12 cellular contexts compared by ENCODE assay signal in genomic region chr1:226799634-226800281, GRCh38.
DNase-seq lines count a peak whose midpoint lies in the region; ATAC-seq and TF ChIP-seq lines count a peak whose summit lies in the region.
"Had no signal": no experiment of that assay in that cellular context is flagged by ENCODE, and none has a peak within 500 bp of the region (broad histone marks: within the 10 kb centered on the region; RNA-seq: fewer than 3 reads in every experiment).

No MANE protein-coding gene starts in this region.

- intact Hi-C loops in activated CD8-positive, alpha-beta T cell treated with anti-CD3 and anti-CD28 coated beads for 36 hours (cut with micrococcal nuclease) = loop anchor here (5.0 kb wide), 1 partner anchor 67 kb away; no protein-coding TSS in a partner anchor
- intact Hi-C loops in esophagus muscularis mucosa (cut with DNase I) = no loop called here

- H3K4me1 ChIP-seq in esophagus muscularis mucosa = peaks cover 9 to 22% (median 21%) of the 10 kb centered on the region in 4 donors
- H3K4me1 ChIP-seq in smooth muscle cell (ENCODE audit: low read depth) = no peaks in the 10 kb centered on the region

- H3K9me3 ChIP-seq in esophagus muscularis mucosa = no peaks in the 10 kb centered on the region
- H3K9me3 ChIP-seq in smooth muscle cell (replicated peaks; ENCODE audit: low read depth) = no peaks in the 10 kb centered on the region

- H3K79me2 ChIP-seq in smooth muscle cell (ENCODE audit: low read depth) = no peaks in the 10 kb centered on the region

- peak overlapping the region; percentile 96 for H3K27ac Mint-ChIP-seq in activated CD4-positive, alpha-beta T cell treated with anti-CD3 and anti-CD28 coated beads, Interleukin-2, amount 10 ng/mL, durations not matched to agents 7 days and 5 days
- H3K27ac Mint-ChIP-seq in activated CD8-positive, alpha-beta T cell treated with anti-CD3 and anti-CD28 coated beads for 36 hours = peak overlapping the region; percentile 95
- H3K27ac Mint-ChIP-seq: nephron progenitor cell had no signal

- peaks cover 32% of the 10 kb centered on the region for H3K4me1 Mint-ChIP-seq in activated CD4-positive, alpha-beta T cell treated with anti-CD3 and anti-CD28 coated beads, Interleukin-2, amount 10 ng/mL, durations not matched to agents 7 days and 5 days
- peaks cover 40% of the 10 kb centered on the region for H3K4me1 Mint-ChIP-seq in activated CD8-positive, alpha-beta T cell treated with anti-CD3 and anti-CD28 coated beads for 36 hours (ENCODE audit: low read depth)

- ATAC-seq in activated CD8-positive, alpha-beta T cell treated with anti-CD3 and anti-CD28 coated beads for 36 hours = no peak
- ATAC-seq in HG03460 (IDR thresholded peaks at IDR 0.05; ENCODE audit: unreplicated experiment) = no peak
- ATAC-seq: SK-N-SH treated with all-trans-retinoic acid at 6 μM for 48 hours had no signal

- H3K27me3 Mint-ChIP-seq in activated CD4-positive, alpha-beta T cell treated with anti-CD3 and anti-CD28 coated beads, Interleukin-2, amount 10 ng/mL, durations not matched to agents 7 days and 5 days = peaks cover 5% of the 10 kb centered on the region
- H3K27me3 Mint-ChIP-seq in activated CD8-positive, alpha-beta T cell treated with anti-CD3 and anti-CD28 coated beads for 36 hours = peaks cover 1% of the 10 kb centered on the region

- no peak for DNase-seq in activated CD4-positive, alpha-beta T cell treated with anti-CD3 and anti-CD28 coated beads, Interleukin-2, amount 10 ng/mL, durations not matched to agents 7 days and 5 days
- no peak for DNase-seq in activated CD4-positive, alpha-beta T cell treated with anti-CD3 and anti-CD28 coated beads for 48 hours
- DNase-seq in activated CD8-positive, alpha-beta T cell treated with anti-CD3 and anti-CD28 coated beads for 36 hours = peak; percentile 15
- DNase-seq in esophagus muscularis mucosa (ENCODE audit: extremely low spot score) = no peak
- no peak for DNase-seq in smooth muscle cell (lab: John Stamatoyannopoulos, UW; ENCODE audit: unreplicated experiment)
- DNase-seq in effector CD4-positive, alpha-beta T cell = no peak
- no peak for DNase-seq in mesenteric fat pad (ENCODE audit: low spot score)
- DNase-seq: NCI-H1048, NCI-H2227 treated with DMSO at 0.1 percent for 48 hours, nephron progenitor cell had no signal

- no peaks in the 10 kb centered on the region for H3F3A ChIP-seq in smooth muscle cell (ENCODE audit: low read depth)

- TF ChIP-seq POLR2A in esophagus muscularis mucosa (IDR thresholded peaks at IDR 0.05; ENCODE audit: low read depth) = no peak

- H3K36me3 ChIP-seq in esophagus muscularis mucosa (no peaks in the 10 kb centered on the region), smooth muscle cell (ENCODE audit: low read depth) (no peaks in the 10 kb centered on the region)

- no peaks in the 10 kb centered on the region for H4K20me1 ChIP-seq in smooth muscle cell (ENCODE audit: low read depth)

- CTCF ChIA-PET in activated CD4-positive, alpha-beta T cell treated with anti-CD3 and anti-CD28 coated beads, Interleukin-2, amount 10 ng/mL, durations not matched to agents 7 days and 5 days (lab: Charles Lee) = interaction anchor here (0.7 to 1.3 kb wide), 3 partner anchors 20 to 166 kb away, joined by 3 to 5 read pairs (median 4); no protein-coding TSS in a partner anchor
- CTCF ChIA-PET in activated CD8-positive, alpha-beta T cell treated with anti-CD3 and anti-CD28 coated beads for 36 hours (lab: Charles Lee) = interaction anchor here (1.1 to 1.6 kb wide), 2 partner anchors 20 to 173 kb away, joined by 3 to 6 read pairs; no protein-coding TSS in a partner anchor

- H2AFZ ChIP-seq in smooth muscle cell (ENCODE audit: low read depth) = no peak overlapping the region

- no peak for TF ChIP-seq EP300 in esophagus muscularis mucosa (IDR thresholded peaks at IDR 0.05)

- no peak overlapping the region for H3K9ac ChIP-seq in smooth muscle cell (ENCODE audit: low read depth)

- H3K27me3 ChIP-seq in esophagus muscularis mucosa (no peaks in the 10 kb centered on the region), smooth muscle cell (ENCODE audit: low read depth) (no peaks in the 10 kb centered on the region)

- no peak overlapping the region for H3K4me3 Mint-ChIP-seq in activated CD4-positive, alpha-beta T cell treated with anti-CD3 and anti-CD28 coated beads, Interleukin-2, amount 10 ng/mL, durations not matched to agents 7 days and 5 days
- H3K4me3 Mint-ChIP-seq in activated CD8-positive, alpha-beta T cell treated with anti-CD3 and anti-CD28 coated beads for 36 hours = peak overlapping the region; percentile 62
- H3K4me3 Mint-ChIP-seq: nephron progenitor cell had no signal

- no peak for TF ChIP-seq CTCF in activated CD8-positive, alpha-beta T cell treated with anti-CD3 and anti-CD28 coated beads for 36 hours (IDR thresholded peaks at IDR 0.05)
- TF ChIP-seq CTCF in esophagus muscularis mucosa (IDR thresholded peaks at IDR 0.05) = no peak
- TF ChIP-seq CTCF in smooth muscle cell (IDR thresholded peaks at IDR 0.05; ENCODE audit: borderline replicate concordance, insufficient read depth, poor library complexity, severe bottlenecking) = no peak

- H3K4me3 ChIP-seq in esophagus muscularis mucosa (no peak overlapping the region), smooth muscle cell (no peak overlapping the region)

- POLR2A ChIA-PET in activated CD4-positive, alpha-beta T cell treated with anti-CD3 and anti-CD28 coated beads, Interleukin-2, amount 10 ng/mL, durations not matched to agents 7 days and 5 days (lab: Charles Lee) = interaction anchor here (0.5 kb wide), 1 partner anchor 15 kb away, joined by 4 read pairs; no protein-coding TSS in a partner anchor
- POLR2A ChIA-PET in activated CD8-positive, alpha-beta T cell treated with anti-CD3 and anti-CD28 coated beads for 36 hours (lab: Charles Lee) = interaction anchor here (0.9 to 1.6 kb wide), 4 partner anchors 9 to 92 kb away, joined by 3 to 6 read pairs (median 4); partner anchors contain the start of gene ITPKB

- no peaks in the 10 kb centered on the region for H3K9me3 Mint-ChIP-seq in activated CD4-positive, alpha-beta T cell treated with anti-CD3 and anti-CD28 coated beads, Interleukin-2, amount 10 ng/mL, durations not matched to agents 7 days and 5 days
- H3K9me3 Mint-ChIP-seq in activated CD8-positive, alpha-beta T cell treated with anti-CD3 and anti-CD28 coated beads for 36 hours = no peaks in the 10 kb centered on the region
- H3K9me3 Mint-ChIP-seq: nephron progenitor cell had no signal

- H3K4me2 ChIP-seq in smooth muscle cell = no peak overlapping the region

- H3K36me3 Mint-ChIP-seq in activated CD4-positive, alpha-beta T cell treated with anti-CD3 and anti-CD28 coated beads, Interleukin-2, amount 10 ng/mL, durations not matched to agents 7 days and 5 days (ENCODE audit: low read depth) = no peaks in the 10 kb centered on the region
- H3K36me3 Mint-ChIP-seq in activated CD8-positive, alpha-beta T cell treated with anti-CD3 and anti-CD28 coated beads for 36 hours (ENCODE audit: low read depth) = no peaks in the 10 kb centered on the region

- WGBS in esophagus muscularis mucosa = 39% methylated on average over 12 of the region's 12 CpGs
- WGBS in smooth muscle cell (ENCODE audit: low lambda C conversion rate) = 75% methylated on average over 12 of the region's 12 CpGs

- peak overlapping the region; percentile 77 to 80 (median 78) for H3K27ac ChIP-seq in esophagus muscularis mucosa (replicated peaks in 1 of 4)
- H3K27ac ChIP-seq in smooth muscle cell (ENCODE audit: low read depth) = peak overlapping the region; percentile 11
